ENCODE assay signal across 10 cellular contexts in the genomic region with DNA sequence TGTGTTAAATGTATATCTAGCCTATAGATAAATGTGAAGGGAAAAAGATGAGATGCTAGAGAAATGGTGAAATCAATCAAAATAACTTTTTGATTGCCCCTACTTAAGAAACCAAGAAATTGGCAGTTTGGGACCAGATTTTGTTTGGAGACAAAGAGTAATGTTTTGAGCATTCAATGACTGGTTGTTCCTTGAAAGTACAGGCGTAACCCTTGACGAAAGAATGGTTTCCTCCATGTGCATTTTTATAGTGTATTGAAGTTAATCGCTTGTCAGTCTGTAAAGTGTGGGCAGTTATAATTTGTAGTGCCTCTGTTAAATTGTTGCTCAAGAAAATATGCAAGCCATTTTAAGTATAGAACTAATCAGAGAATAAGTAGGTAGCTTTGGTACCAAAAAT. TPM values are rescaled to one million over a fixed set of nuclear protein-coding genes. Genes with fewer than 3 reads are reported as not detected.
DNase-seq lines count a peak whose midpoint lies in the region; ATAC-seq and TF ChIP-seq lines count a peak whose summit lies in the region.
"Had no signal": no experiment of that assay in that cellular context is flagged by ENCODE, and none has a peak within 500 bp of the region (broad histone marks: within the 10 kb centered on the region; RNA-seq: fewer than 3 reads in every experiment).

No MANE protein-coding gene starts in this region.

- H3K36me3 Mint-ChIP-seq in activated naive CD8-positive, alpha-beta T cell treated with anti-CD3 and anti-CD28 coated beads, Interleukin-2, amount 50 U/mL, for 24 hours (ENCODE audit: low read depth) = peaks cover 41% of the 10 kb centered on the region
- H3K36me3 Mint-ChIP-seq: memory B cell had no signal

- peaks cover 16% of the 10 kb centered on the region for H3K4me1 Mint-ChIP-seq in activated naive CD8-positive, alpha-beta T cell treated with anti-CD3 and anti-CD28 coated beads, Interleukin-2, amount 50 U/mL, for 24 hours

- TF ChIP-seq POLR2A in transverse colon (IDR thresholded peaks at IDR 0.05) = no peak

- in situ Hi-C loops in KBM-7 (cut with MboI; ENCODE audit: low pct_unique_long_range_greater_than_20kb, low sequenced_read_pairs) (no loop called here), transverse colon (cut with MboI; ENCODE audit: low pct_ligation_motif_present in 1 of 4, low pct_unique_long_range_greater_than_20kb in 1 of 4, low sequenced_read_pairs in 3 of 4) (no loop called here)

- no peak for DNase-seq in activated naive CD8-positive, alpha-beta T cell treated with anti-CD3 and anti-CD28 coated beads, Interleukin-2, amount 50 U/mL, for 24 hours
- DNase-seq in lower lobe of right lung = no peak
- DNase-seq in substantia nigra (lab: John Stamatoyannopoulos, UW) = no peak
- DNase-seq in KBM-7 = no peak
- no peak for DNase-seq in transverse colon
- DNase-seq: amygdala had no signal

- TF ChIP-seq EP300 in transverse colon (IDR thresholded peaks at IDR 0.05; ENCODE audit: low read depth) = no peak

- 36% methylated on average over 3 of the region's 3 CpGs for WGBS in HUES64
- WGBS in transverse colon (ENCODE audit: low coverage in 1 of 2), 2 donors = 72% methylated on average over 3 of the region's 3 CpGs; no CpG with 5 or more reads in 1 of the 2 donors

- peaks cover 12% of the 10 kb centered on the region for H3K27me3 Mint-ChIP-seq in activated naive CD8-positive, alpha-beta T cell treated with anti-CD3 and anti-CD28 coated beads, Interleukin-2, amount 50 U/mL, for 24 hours

- H3K36me3 ChIP-seq in BLaER1 treated with 17β-estradiol and CSF1 and Interleukin-3, amounts not matched to agents 10 nM and 100 nM = peaks cover 0 to 43% (median 33%) of the 10 kb centered on the region in 11 experiments; a peak in 18 of 22 replicates
- H3K36me3 ChIP-seq in HUES64 (ENCODE audit: insufficient read depth, low read length) (peaks cover 45% of the 10 kb centered on the region), lower lobe of right lung (no peaks in the 10 kb centered on the region), transverse colon (no peaks in the 10 kb centered on the region)

- intact Hi-C loops in lower lobe of right lung (cut with DNase I) (no loop called here), transverse colon (cut with DNase I; ENCODE audit: low total_unique reads) (no loop called here)

- TF ChIP-seq CTCF in lower lobe of right lung (IDR thresholded peaks at IDR 0.05) = no peak
- TF ChIP-seq CTCF in transverse colon (IDR thresholded peaks at IDR 0.05) = no peak

- no peaks in the 10 kb centered on the region for H3K9me3 Mint-ChIP-seq in activated naive CD8-positive, alpha-beta T cell treated with anti-CD3 and anti-CD28 coated beads, Interleukin-2, amount 50 U/mL, for 24 hours
- H3K9me3 Mint-ChIP-seq: memory B cell had no signal

- peak overlapping the region in 10 of 11 experiments; percentile 76 to 90 (median 88); a peak in 17 of 22 replicates for H3K9ac ChIP-seq in BLaER1 treated with 17β-estradiol and CSF1 and Interleukin-3, amounts not matched to agents 10 nM and 100 nM
- H3K9ac ChIP-seq in HUES64 (ENCODE audit: low read depth, low read length) = peak overlapping the region; percentile 79; the same call in 1 of the 2 replicates

- peak overlapping the region in 2 of 11 experiments; percentile 84 to 86; a peak in 3 of 22 replicates for H3K27ac ChIP-seq in BLaER1 treated with 17β-estradiol and CSF1 and Interleukin-3, amounts not matched to agents 10 nM and 100 nM
- H3K27ac ChIP-seq in HUES64 (ENCODE audit: low read depth, low read length) (no peak overlapping the region), lower lobe of right lung (no peak overlapping the region), substantia nigra (ENCODE audit: low read depth, low read length, poor library complexity, severe bottlenecking) (no peak overlapping the region), transverse colon (no peak overlapping the region)

- no peaks in the 10 kb centered on the region for H3K27me3 ChIP-seq in BLaER1 treated with 17β-estradiol and CSF1 and Interleukin-3, amounts not matched to agents 10 nM and 100 nM
- H3K27me3 ChIP-seq in HUES64 (ENCODE audit: insufficient read depth, low read length) (0 out of 2 replicates have a peak, but pooled peaks cover 2% of the 10 kb centered on the region), lower lobe of right lung (ENCODE audit: low read depth) (no peaks in the 10 kb centered on the region), transverse colon (no peaks in the 10 kb centered on the region)

- peak overlapping the region; percentile 89 for H3K4me3 Mint-ChIP-seq in activated naive CD8-positive, alpha-beta T cell treated with anti-CD3 and anti-CD28 coated beads, Interleukin-2, amount 50 U/mL, for 24 hours

- H4K20me1 ChIP-seq in BLaER1 treated with 17β-estradiol and CSF1 and Interleukin-3, amounts not matched to agents 10 nM and 100 nM = peaks cover 0 to 11% (median 0%) of the 10 kb centered on the region in 11 experiments; a peak in 5 of 22 replicates

- peak overlapping the region; percentile 69 to 91 (median 79); a peak in 21 of 22 replicates for H3K4me2 ChIP-seq in BLaER1 treated with 17β-estradiol and CSF1 and Interleukin-3, amounts not matched to agents 10 nM and 100 nM

- ATAC-seq in activated naive CD8-positive, alpha-beta T cell treated with anti-CD3 and anti-CD28 coated beads, Interleukin-2, amount 50 U/mL, for 24 hours = no peak
- ATAC-seq in lower lobe of right lung = no peak
- ATAC-seq in GM18519 (IDR thresholded peaks at IDR 0.05; ENCODE audit: low FRiP score, unreplicated experiment) = no peak

- no peaks in the 10 kb centered on the region for H3K9me3 ChIP-seq in BLaER1 treated with 17β-estradiol and CSF1 and Interleukin-3, amounts not matched to agents 10 nM and 100 nM (replicated peaks in 1 of 11)
- H3K9me3 ChIP-seq in HUES64 (ENCODE audit: insufficient read depth, low read depth, low read length) (no peaks in the 10 kb centered on the region), lower lobe of right lung (no peaks in the 10 kb centered on the region), transverse colon (no peaks in the 10 kb centered on the region)

- no peak overlapping the region for H3K27ac Mint-ChIP-seq in activated naive CD8-positive, alpha-beta T cell treated with anti-CD3 and anti-CD28 coated beads, Interleukin-2, amount 50 U/mL, for 24 hours
- H3K27ac Mint-ChIP-seq: memory B cell had no signal

- H3K4me1 ChIP-seq in BLaER1 treated with 17β-estradiol and CSF1 and Interleukin-3, amounts not matched to agents 10 nM and 100 nM = peaks cover 12 to 22% (median 17%) of the 10 kb centered on the region in 10 experiments; a peak in 18 of 20 replicates
- H3K4me1 ChIP-seq in HUES64 (ENCODE audit: insufficient read depth, low read length) = peaks cover 9% of the 10 kb centered on the region
- H3K4me1 ChIP-seq in lower lobe of right lung = peaks cover 9% of the 10 kb centered on the region
- peaks cover 0 to 14% (median 9%) of the 10 kb centered on the region in 4 donors for H3K4me1 ChIP-seq in transverse colon

- H3K4me3 ChIP-seq in BLaER1 treated with 17β-estradiol and CSF1 and Interleukin-3, amounts not matched to agents 10 nM and 100 nM = peak overlapping the region; percentile 80 to 97 (median 94)
- H3K4me3 ChIP-seq in HUES64 (ENCODE audit: low read length) (peak overlapping the region; percentile 83), lower lobe of right lung (peak overlapping the region; percentile 86), transverse colon (peak overlapping the region in 2 of 4 donors; percentile 94 to 98)

RNA-seq across cellular contexts. Expression of gene KIF23, which starts 1.2 kb away (rescaled TPM):
- 48.8 TPM for polyA plus RNA-seq in HUES64 (2013, experiment 1 of 2)
- polyA plus RNA-seq in HUES64 (2013, experiment 2 of 2) = 52.0 TPM
- 1.3 TPM for total RNA-seq in lower lobe of right lung
- 10 to 100 TPM in 1 of 4 donors, 1 to 10 TPM in 3; 1.9 to 11.5 (median 5.2) TPM for total RNA-seq in transverse colon

RNA-seq across cellular contexts. Expression of gene RPLP1, which starts 37.2 kb away (rescaled TPM):
- 2,240 TPM for polyA plus RNA-seq in HUES64 (2013, experiment 1 of 2)
- 2,307 TPM for polyA plus RNA-seq in HUES64 (2013, experiment 2 of 2)
- total RNA-seq in lower lobe of right lung = 1,283 TPM
- total RNA-seq in transverse colon = 100 to 1,000 TPM; 279 to 742 (median 450) TPM
